In genomic region chr10:133353988-133354605, GRCh38 we compare ENCODE assay signal across 14 cellular contexts. TPM values are rescaled to one million over a fixed set of nuclear protein-coding genes. Genes with fewer than 3 reads are reported as not detected.
DNase-seq lines count a peak whose midpoint lies in the region; ATAC-seq and TF ChIP-seq lines count a peak whose summit lies in the region.
"Had no signal": no experiment of that assay in that cellular context is flagged by ENCODE, and none has a peak within 500 bp of the region (broad histone marks: within the 10 kb centered on the region; RNA-seq: fewer than 3 reads in every experiment).

No MANE protein-coding gene starts in this region.

- H3K27ac Mint-ChIP-seq in WTC11, result 0 out of 2 replicates have a peak overlapping the region, but pooled peaks have one; percentile 57

- H3K9me2 ChIP-seq in MM.1S (replicated peaks; ENCODE audit: insufficient read depth, low read length), result no peaks in the 10 kb centered on the region

- TF ChIP-seq CTCF in WTC11 (IDR thresholded peaks at IDR 0.05), result no peak
- no peak for TF ChIP-seq CTCF in MM.1S (IDR thresholded peaks at IDR 0.05; ENCODE audit: low read length)

- peaks cover 2% of the 10 kb centered on the region; the same call in 1 of the 2 replicates for H3K27me3 Mint-ChIP-seq in WTC11 (ENCODE audit: low read depth)
- H3K27me3 Mint-ChIP-seq: IgD-negative memory B cell had no signal

- POLR2A ChIA-PET in WTC11 (lab: Charles Lee), result interaction anchor here (0.8 kb wide), 1 partner anchor 19 kb away, joined by 3 read pairs; no protein-coding TSS in a partner anchor

- no peaks in the 10 kb centered on the region for H3F3A ChIP-seq in MM.1S (ENCODE audit: insufficient read depth, low read length)

- H3K36me3 ChIP-seq in MM.1S (replicated peaks; ENCODE audit: insufficient read depth, low read length), result no peaks in the 10 kb centered on the region
- H3K36me3 ChIP-seq: MG63 had no signal

- no peaks in the 10 kb centered on the region for H3K79me2 ChIP-seq in MM.1S (ENCODE audit: low read length)

- H3K9me3 Mint-ChIP-seq in WTC11, result no peaks in the 10 kb centered on the region
- H3K9me3 Mint-ChIP-seq: IgD-negative memory B cell had no signal

- no peak overlapping the region for H3K27ac ChIP-seq in MM.1S (ENCODE audit: low read length)

- CTCF ChIA-PET in WTC11 (lab: Charles Lee), result interaction anchor here (0.7 to 1.8 kb wide), 5 partner anchors 25 to 87 kb away, joined by 3 to 14 read pairs (median 3); no protein-coding TSS in a partner anchor

- no peaks in the 10 kb centered on the region for H3K9me3 ChIP-seq in MM.1S (replicated peaks; ENCODE audit: insufficient read depth, low read length)
- H3K9me3 ChIP-seq: MG63, Peyer's patch had no signal

- no peak overlapping the region for H2AFZ ChIP-seq in MM.1S (ENCODE audit: low read length)

- H3K4me3 ChIP-seq in MM.1S (ENCODE audit: low read length), result no peak overlapping the region
- H3K4me3 ChIP-seq: MG63, Peyer's patch had no signal

- no peak for DNase-seq in WTC11 (ENCODE audit: low spot score)
- DNase-seq in left lobe of liver (ENCODE audit: low spot score), result peak; percentile 49
- DNase-seq in NCI-H2029 (lab: John Stamatoyannopoulos, UW), result no peak
- DNase-seq in MM.1S, result no peak
- DNase-seq: GOT3; Kasumi-1; MG63; NCI-H1092 treated with DMSO at 0.1 percent for 48 hours; NK-92 treated with Interleukin-12 subunit alpha and Interleukin-12 subunit beta, amount 100 ng/mL, for 24 hours; SW 1271 had no signal

- no peaks in the 10 kb centered on the region for H4K20me1 ChIP-seq in MM.1S (ENCODE audit: insufficient read depth, low read length)

- H3K36me3 Mint-ChIP-seq in WTC11, result no peaks in the 10 kb centered on the region
- H3K36me3 Mint-ChIP-seq: IgD-negative memory B cell had no signal

- H3K4me1 Mint-ChIP-seq in WTC11, result no peaks in the 10 kb centered on the region

- peaks cover 28% of the 10 kb centered on the region for H3K27me3 ChIP-seq in MM.1S (replicated peaks; ENCODE audit: insufficient read depth, low read length)
- H3K27me3 ChIP-seq: MG63, Peyer's patch had no signal

- no peak overlapping the region for H3K9ac ChIP-seq in MM.1S (ENCODE audit: low read length)

- no peak overlapping the region for H3K4me3 Mint-ChIP-seq in WTC11

- ATAC-seq in WTC11, result no peak
- ATAC-seq in left lobe of liver, result no peak

- no peak overlapping the region for H3K4me2 ChIP-seq in MM.1S (ENCODE audit: low read depth, low read length)

- H3K4me1 ChIP-seq in MM.1S (ENCODE audit: low read length), result no peaks in the 10 kb centered on the region

TF ChIP-seq in WTC11, 78 proteins besides CTCF, POLR2A, EP300 and RAD21:
- TF ChIP-seq ZBTB43 (CRISPR knock-in tag; IDR thresholded peaks at IDR 0.05) (no peak), ZNF317 (CRISPR knock-in tag; IDR thresholded peaks at IDR 0.05; ENCODE audit: borderline replicate concordance, low read depth) (no peak), ETV6 (CRISPR knock-in tag; IDR thresholded peaks at IDR 0.05) (no peak), TP53 (CRISPR knock-in tag; IDR thresholded peaks at IDR 0.05) (no peak), NFATC4 (CRISPR knock-in tag; IDR thresholded peaks at IDR 0.05) (no peak)

RNA-seq across cellular contexts. Expression of gene FUOM, which starts 3.7 kb away (rescaled TPM):
- total RNA-seq in WTC11 (2021) (31.3 to 40.5 TPM (median 33.8 TPM) in 3 replicates), left lobe of liver (177 TPM)

RNA-seq across cellular contexts. Expression of gene PRAP1, which starts 6.9 kb away (rescaled TPM):
- total RNA-seq in WTC11 (2021) (0.31 to 0.48 TPM in 2 of 3 replicates, not detected in the other), left lobe of liver (275 TPM)
- total RNA-seq: A673, NCI-H460 had no signal

RNA-seq across cellular contexts. Expression of gene CALY, which starts 17.4 kb away (rescaled TPM):
- total RNA-seq in WTC11 (2021) (0.63 to 1.8 TPM (median 1.4 TPM) in 3 replicates), left lobe of liver (0.45 TPM)
- total RNA-seq: A673 had no signal

RNA-seq across cellular contexts. Expression of gene ECHS1, which starts 19.1 kb away (rescaled TPM):
- total RNA-seq in WTC11 (2021) (84.1 to 91.8 TPM (median 88.8 TPM) in 3 replicates), left lobe of liver (764 TPM)

RNA-seq across cellular contexts. Expression of gene PAOX, which starts 25.0 kb away (rescaled TPM):
- total RNA-seq in WTC11 (2021) (3.6 to 5.6 TPM (median 5.2 TPM) in 3 replicates), left lobe of liver (18.0 TPM)

Comparison
In these comparisons a context has a peak if more than half of its experiments do, and no peak if none do; other contexts are left out.
1. RNA of gene PRAP1, which starts 6.9 kb away (total RNA-seq): 275 TPM in left lobe of liver (single experiment); 0.31 to 0.48 TPM in WTC11; every median in the first group is over 100 times any median in the second.